ENCODE assay signal across 21 cellular contexts in the genomic region with DNA sequence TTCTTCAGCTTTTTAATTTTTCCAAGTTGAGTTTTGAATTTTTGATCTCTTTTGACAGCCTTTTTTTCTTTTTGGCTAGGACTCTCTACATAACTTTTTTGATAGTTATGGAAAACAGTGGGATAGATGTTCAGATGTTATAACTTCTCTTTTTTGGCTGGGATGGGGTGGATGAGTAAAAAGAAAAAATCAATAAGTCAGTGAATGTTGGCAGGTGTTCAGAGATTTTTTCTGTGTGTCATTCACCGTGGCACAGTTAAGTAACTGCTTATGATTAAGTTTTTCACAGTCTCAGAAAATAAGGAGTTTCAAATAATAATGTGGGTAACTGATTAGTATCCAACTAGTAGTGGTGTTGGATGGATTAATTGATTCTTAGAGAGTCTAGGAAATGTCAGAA. TPM values are rescaled to one million over a fixed set of nuclear protein-coding genes. Genes with fewer than 3 reads are reported as not detected.
DNase-seq lines count a peak whose midpoint lies in the region; ATAC-seq and TF ChIP-seq lines count a peak whose summit lies in the region.
"Had no signal": no experiment of that assay in that cellular context is flagged by ENCODE, and none has a peak within 500 bp of the region (broad histone marks: within the 10 kb centered on the region; RNA-seq: fewer than 3 reads in every experiment).

No MANE protein-coding gene starts in this region.

- no peaks in the 10 kb centered on the region for H4K20me1 ChIP-seq in PC-3 (ENCODE audit: low read length)

- H3K79me2 ChIP-seq in PC-3 (ENCODE audit: low read length): peaks cover 31% of the 10 kb centered on the region

- POLR2A ChIA-PET in PC-3 (lab: Charles Lee; ENCODE audit: unreplicated experiment): no interaction called here
- POLR2A ChIA-PET in naive thymus-derived CD4-positive, alpha-beta T cell (lab: Charles Lee): no interaction called here

- no peaks in the 10 kb centered on the region for H3K27me3 Mint-ChIP-seq in activated T-cell treated with anti-CD3 and anti-CD28 coated beads, Interleukin-2, amount 50 U/mL, for 72 hours (ENCODE audit: low read depth)
- no peaks in the 10 kb centered on the region for H3K27me3 Mint-ChIP-seq in naive thymus-derived CD4-positive, alpha-beta T cell

- H3K9me3 ChIP-seq in PC-3 (ENCODE audit: low read length) (no peaks in the 10 kb centered on the region), iPS-20b (ENCODE audit: insufficient read depth, low read depth, low read length) (no peaks in the 10 kb centered on the region)
- no peaks in the 10 kb centered on the region for H3K9me3 ChIP-seq in naive thymus-derived CD4-positive, alpha-beta T cell (ENCODE audit: control insufficient read depth in 2 of 3, low read length in 3 of 3)
- H3K9me3 ChIP-seq: adrenal gland, prostate gland had no signal

- in situ Hi-C loops in ACHN (cut with HindIII; ENCODE audit: low pct_ligation_motif_present, low pct_unique_long_range_greater_than_20kb, low sequenced_read_pairs): no loop called here

- peaks cover 16% of the 10 kb centered on the region for H3K4me1 Mint-ChIP-seq in activated T-cell treated with anti-CD3 and anti-CD28 coated beads, Interleukin-2, amount 50 U/mL, for 72 hours (ENCODE audit: low read depth)
- H3K4me1 Mint-ChIP-seq in naive thymus-derived CD4-positive, alpha-beta T cell: peaks cover 3 to 25% (median 13%) of the 10 kb centered on the region in 7 donors

- no peaks in the 10 kb centered on the region for H3F3A ChIP-seq in PC-3 (ENCODE audit: low read length, unreplicated experiment)

- H3K4me3 Mint-ChIP-seq in activated T-cell treated with anti-CD3 and anti-CD28 coated beads, Interleukin-2, amount 50 U/mL, for 72 hours: no peak overlapping the region
- H3K4me3 Mint-ChIP-seq in naive thymus-derived CD4-positive, alpha-beta T cell: no peak overlapping the region
- H3K4me3 Mint-ChIP-seq: nephron progenitor cell had no signal

- peak overlapping the region; percentile 17 for H3K4me2 ChIP-seq in PC-3 (ENCODE audit: low read length)
- H3K4me2 ChIP-seq: hepatocyte had no signal

- no TSS peak for BruUV-seq in PC-3 (replicated peaks; lab: Mats Ljungman, UMichigan)

- no peak overlapping the region for H3K27ac Mint-ChIP-seq in activated T-cell treated with anti-CD3 and anti-CD28 coated beads, Interleukin-2, amount 50 U/mL, for 72 hours
- no peak overlapping the region for H3K27ac Mint-ChIP-seq in naive thymus-derived CD4-positive, alpha-beta T cell
- H3K27ac Mint-ChIP-seq: nephron progenitor cell had no signal

- H2AFZ ChIP-seq in PC-3 (ENCODE audit: low read length): no peak overlapping the region
- H2AFZ ChIP-seq: hepatocyte had no signal

- H3K4me3 ChIP-seq in PC-3 (ENCODE audit: low read length) (no peak overlapping the region), iPS-20b (ENCODE audit: low read length) (peak overlapping the region; percentile 28; the same call in 1 of the 2 replicates)
- no peak overlapping the region for H3K4me3 ChIP-seq in naive thymus-derived CD4-positive, alpha-beta T cell (ENCODE audit: low read length)
- H3K4me3 ChIP-seq: adrenal gland, hepatocyte, prostate gland had no signal

- no peaks in the 10 kb centered on the region for H3K9me3 Mint-ChIP-seq in activated T-cell treated with anti-CD3 and anti-CD28 coated beads, Interleukin-2, amount 50 U/mL, for 72 hours
- no peaks in the 10 kb centered on the region for H3K9me3 Mint-ChIP-seq in naive thymus-derived CD4-positive, alpha-beta T cell

- H3K27ac ChIP-seq in PC-3 (ENCODE audit: low read length) (no peak overlapping the region), iPS-20b (ENCODE audit: low read length) (no peak overlapping the region)
- H3K27ac ChIP-seq in naive thymus-derived CD4-positive, alpha-beta T cell (ENCODE audit: low read depth, low read length): no peak overlapping the region
- H3K27ac ChIP-seq: adrenal gland, hepatocyte, prostate gland had no signal

- H3K9ac ChIP-seq in PC-3 (ENCODE audit: low read length) (no peak overlapping the region), iPS-20b (ENCODE audit: low read depth, low read length) (no peak overlapping the region)

- TF ChIP-seq CTCF in PC-3 (conservative IDR thresholded peaks at IDR 0.05; ENCODE audit: low read depth, low read length): no peak

- H3K36me3 Mint-ChIP-seq in activated T-cell treated with anti-CD3 and anti-CD28 coated beads, Interleukin-2, amount 50 U/mL, for 72 hours (ENCODE audit: insufficient read depth in 2 of 2): no peaks in the 10 kb centered on the region
- peaks cover 0 to 4% (median 0%) of the 10 kb centered on the region in 5 donors for H3K36me3 Mint-ChIP-seq in naive thymus-derived CD4-positive, alpha-beta T cell

- H3K9me2 ChIP-seq in PC-3 (replicated peaks; ENCODE audit: low read length): no peaks in the 10 kb centered on the region

- H3K36me3 ChIP-seq in PC-3 (ENCODE audit: low read depth, low read length) (no peaks in the 10 kb centered on the region), iPS-20b (ENCODE audit: insufficient read depth, low read depth, low read length) (no peaks in the 10 kb centered on the region)
- H3K36me3 ChIP-seq in naive thymus-derived CD4-positive, alpha-beta T cell (ENCODE audit: control insufficient read depth in 2 of 3, insufficient read depth in 3 of 3, low read length in 3 of 3): no peaks in the 10 kb centered on the region
- H3K36me3 ChIP-seq: adrenal gland, prostate gland had no signal

- ATAC-seq in HG02678 (IDR thresholded peaks at IDR 0.05; ENCODE audit: unreplicated experiment) (peak; percentile 8), PC-3 (peak; percentile 88)
- ATAC-seq in activated T-cell treated with anti-CD3 and anti-CD28 coated beads, Interleukin-2, amount 50 U/mL, for 72 hours (replicated peaks in 1 of 2): no peak
- ATAC-seq in naive thymus-derived CD4-positive, alpha-beta T cell: no peak

- H3K4me1 ChIP-seq in PC-3 (ENCODE audit: insufficient read depth, low read length) (peaks cover 12% of the 10 kb centered on the region), iPS-20b (ENCODE audit: insufficient read depth, low read length) (peaks cover 30% of the 10 kb centered on the region)
- H3K4me1 ChIP-seq in naive thymus-derived CD4-positive, alpha-beta T cell (ENCODE audit: control insufficient read depth in 2 of 2, insufficient read depth in 2 of 2, low read length in 2 of 2): peaks cover 0 to 6% of the 10 kb centered on the region in 2 donors
- H3K4me1 ChIP-seq: prostate gland had no signal

- CTCF ChIA-PET in PC-3 (lab: Charles Lee): no interaction called here
- CTCF ChIA-PET in naive thymus-derived CD4-positive, alpha-beta T cell (lab: Charles Lee): no interaction called here

- DNase-seq in ACHN (peak; percentile 26), PC-3 (peak; percentile 68), D341Med (ENCODE audit: low spot score) (no peak)
- no peak for DNase-seq in activated T-cell treated with anti-CD3 and anti-CD28 coated beads, Interleukin-2, amount 50 U/mL, for 72 hours
- DNase-seq in activated CD4-positive, alpha-beta T cell treated with anti-CD3 and anti-CD28 coated beads, Interleukin-2, amount 50 U/mL, for 1 hour: no peak
- DNase-seq in naive thymus-derived CD4-positive, alpha-beta T cell: no peak
- DNase-seq: activated CD4-positive, alpha-beta T cell treated with anti-CD3 and anti-CD28 coated beads for 4 hours; activated gamma-delta T cell; adrenal gland; central memory CD4-positive, alpha-beta T cell; effector CD4-positive, alpha-beta T cell; KG1; NCI-H1092 treated with DMSO at 0.1 percent for 48 hours; NCI-H2081 treated with DMSO at 0.1 percent for 48 hours; NCI-H774; nephron progenitor cell; SW 1271 had no signal

- intact Hi-C loops in PC-3 (cut with micrococcal nuclease): no loop called here
- intact Hi-C loops in naive thymus-derived CD4-positive, alpha-beta T cell (cut with micrococcal nuclease): no loop called here

- H3K27me3 ChIP-seq in PC-3 (ENCODE audit: low read length): no peaks in the 10 kb centered on the region
- no peaks in the 10 kb centered on the region for H3K27me3 ChIP-seq in iPS-20b (ENCODE audit: insufficient read depth, low read length)
- H3K27me3 ChIP-seq in naive thymus-derived CD4-positive, alpha-beta T cell (ENCODE audit: control insufficient read depth in 2 of 2, insufficient read depth in 2 of 2, low read length in 2 of 2): no peaks in the 10 kb centered on the region
- H3K27me3 ChIP-seq: adrenal gland, hepatocyte had no signal

RNA-seq across cellular contexts. Expression of gene HS2ST1, which starts 24.0 kb away (rescaled TPM):
- 13.8 and 15.3 TPM in 2 replicates for total RNA-seq in PC-3 (2014; rRNA removed)
- 10 to 100 TPM; 31.0 to 32.9 TPM for total RNA-seq in activated T-cell treated with anti-CD3 and anti-CD28 coated beads, Interleukin-2, amount 50 U/mL, for 72 hours
- 10 to 100 TPM; 10.1 to 18.3 (median 14.1) TPM for total RNA-seq in naive thymus-derived CD4-positive, alpha-beta T cell
- polyA plus RNA-seq in naive thymus-derived CD4-positive, alpha-beta T cell: 10 to 100 TPM in 1 of 2 donors, 1 to 10 TPM in 1; 7.1 to 10.1 TPM

RNA-seq across cellular contexts. Expression of gene SELENOF, which starts 24.5 kb away (rescaled TPM):
- total RNA-seq in PC-3 (2014; rRNA removed): 143 and 174 TPM in 2 replicates
- total RNA-seq in activated T-cell treated with anti-CD3 and anti-CD28 coated beads, Interleukin-2, amount 50 U/mL, for 72 hours: 100 to 1,000 TPM; 149 to 171 TPM
- 100 to 1,000 TPM; 109 to 196 (median 133) TPM for total RNA-seq in naive thymus-derived CD4-positive, alpha-beta T cell
- polyA plus RNA-seq in naive thymus-derived CD4-positive, alpha-beta T cell: 100 to 1,000 TPM; 233 to 361 TPM

Comparison
In these comparisons a context has a peak if more than half of its experiments do, and no peak if none do; other contexts are left out.
1. DNase-seq: peak in ACHN (single experiment) and PC-3 (single experiment); none in activated T-cell treated with anti-CD3 and anti-CD28 coated beads, Interleukin-2, amount 50 U/mL, for 72 hours (0 of 2), activated CD4-positive, alpha-beta T cell treated with anti-CD3 and anti-CD28 coated beads, Interleukin-2, amount 50 U/mL, for 1 hour (single experiment), D341Med (single experiment) and naive thymus-derived CD4-positive, alpha-beta T cell (0 of 9).
2. ATAC-seq: peak in HG02678 (single experiment) and PC-3 (single experiment); none in activated T-cell treated with anti-CD3 and anti-CD28 coated beads, Interleukin-2, amount 50 U/mL, for 72 hours (0 of 2) and naive thymus-derived CD4-positive, alpha-beta T cell (single experiment).